1 cellular context compared by ENCODE assay signal in the genomic region with DNA sequence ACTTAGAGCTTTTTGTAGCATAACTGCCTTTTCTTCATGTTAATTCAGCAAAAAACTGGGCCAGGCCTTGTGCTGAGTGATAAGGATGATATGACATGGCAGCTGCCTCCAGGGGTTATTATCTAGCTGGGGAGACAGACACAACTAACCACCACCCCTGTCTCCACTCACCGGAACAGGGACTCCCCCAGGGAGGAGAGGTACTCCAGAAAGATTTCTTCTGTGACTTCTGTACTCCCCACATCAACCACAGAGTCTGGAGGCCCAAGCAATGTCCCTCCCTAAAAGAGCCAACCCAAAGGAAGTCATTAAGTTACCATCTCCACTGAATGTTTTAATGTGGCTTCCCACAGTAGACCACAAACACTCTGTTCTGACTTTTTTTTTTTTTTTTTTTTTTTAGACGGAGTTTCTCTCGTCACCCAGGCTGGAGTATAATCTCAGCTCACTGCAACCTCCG.
A peak's percentile ranks its signal among the peaks of the same experiment; 100 is the strongest.
TF ChIP-seq lines count a peak whose summit lies in the region.

No MANE protein-coding gene starts in this region.

TF ChIP-seq in K562, 482 proteins besides CTCF, POLR2A, EP300 and RAD21 (continued from another document and continues in another):
- TF ChIP-seq ZNF695 (CRISPR knock-in tag; IDR thresholded peaks at IDR 0.05), result no peak
- no peak for TF ChIP-seq ZBED1 (IDR thresholded peaks at IDR 0.05)
- TF ChIP-seq, protein P1, sequence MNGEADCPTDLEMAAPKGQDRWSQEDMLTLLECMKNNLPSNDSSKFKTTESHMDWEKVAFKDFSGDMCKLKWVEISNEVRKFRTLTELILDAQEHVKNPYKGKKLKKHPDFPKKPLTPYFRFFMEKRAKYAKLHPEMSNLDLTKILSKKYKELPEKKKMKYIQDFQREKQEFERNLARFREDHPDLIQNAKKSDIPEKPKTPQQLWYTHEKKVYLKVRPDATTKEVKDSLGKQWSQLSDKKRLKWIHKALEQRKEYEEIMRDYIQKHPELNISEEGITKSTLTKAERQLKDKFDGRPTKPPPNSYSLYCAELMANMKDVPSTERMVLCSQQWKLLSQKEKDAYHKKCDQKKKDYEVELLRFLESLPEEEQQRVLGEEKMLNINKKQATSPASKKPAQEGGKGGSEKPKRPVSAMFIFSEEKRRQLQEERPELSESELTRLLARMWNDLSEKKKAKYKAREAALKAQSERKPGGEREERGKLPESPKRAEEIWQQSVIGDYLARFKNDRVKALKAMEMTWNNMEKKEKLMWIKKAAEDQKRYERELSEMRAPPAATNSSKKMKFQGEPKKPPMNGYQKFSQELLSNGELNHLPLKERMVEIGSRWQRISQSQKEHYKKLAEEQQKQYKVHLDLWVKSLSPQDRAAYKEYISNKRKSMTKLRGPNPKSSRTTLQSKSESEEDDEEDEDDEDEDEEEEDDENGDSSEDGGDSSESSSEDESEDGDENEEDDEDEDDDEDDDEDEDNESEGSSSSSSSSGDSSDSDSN (IDR thresholded peaks at IDR 0.05; ENCODE audit: borderline replicate concordance in 1 of 2, low read depth in 2 of 2, low read length in 2 of 2), result no peak
- TF ChIP-seq ETS1 (conservative IDR thresholded peaks at IDR 0.05; ENCODE audit: control insufficient read depth, low read depth, low read length), result peak; percentile 50; the same call in 1 of the 2 replicates
- TF ChIP-seq, protein P2, sequence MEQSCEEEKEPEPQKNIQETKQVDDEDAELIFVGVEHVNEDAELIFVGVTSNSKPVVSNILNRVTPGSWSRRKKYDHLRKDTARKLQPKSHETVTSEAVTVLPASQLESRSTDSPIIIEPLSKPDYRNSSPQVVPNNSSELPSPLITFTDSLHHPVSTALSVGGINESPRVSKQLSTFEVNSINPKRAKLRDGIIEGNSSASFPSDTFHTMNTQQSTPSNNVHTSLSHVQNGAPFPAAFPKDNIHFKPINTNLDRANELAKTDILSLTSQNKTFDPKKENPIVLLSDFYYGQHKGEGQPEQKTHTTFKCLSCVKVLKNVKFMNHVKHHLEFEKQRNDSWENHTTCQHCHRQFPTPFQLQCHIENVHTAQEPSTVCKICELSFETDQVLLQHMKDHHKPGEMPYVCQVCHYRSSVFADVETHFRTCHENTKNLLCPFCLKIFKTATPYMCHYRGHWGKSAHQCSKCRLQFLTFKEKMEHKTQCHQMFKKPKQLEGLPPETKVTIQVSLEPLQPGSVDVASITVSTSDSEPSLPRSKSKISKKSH (CRISPR knock-in tag; IDR thresholded peaks at IDR 0.05), result no peak
- TF ChIP-seq E4F1 (CRISPR knock-in tag; IDR thresholded peaks at IDR 0.05; ENCODE audit: borderline replicate concordance), result no peak
- TF ChIP-seq AFF1 (IDR thresholded peaks at IDR 0.05; ENCODE audit: low read depth in 1 of 2, partially characterized antibody in 2 of 2), result no peak
- TF ChIP-seq MECOM (CRISPR knock-in tag; IDR thresholded peaks at IDR 0.05), result peak; percentile 79
- TF ChIP-seq LARP7 (IDR thresholded peaks at IDR 0.05), result no peak
- peak; percentile 73; the same call in 1 of the 2 replicates for TF ChIP-seq HMG20A (CRISPR knock-in tag; conservative IDR thresholded peaks at IDR 0.05)
- no peak for TF ChIP-seq ZFP1 (CRISPR knock-in tag; IDR thresholded peaks at IDR 0.05)
- no peak for TF ChIP-seq MCM3 (IDR thresholded peaks at IDR 0.05)
- 0 out of 2 replicates have a peak, but pooled peaks have one; percentile 7 for TF ChIP-seq SMAD3 (CRISPR knock-in tag; conservative IDR thresholded peaks at IDR 0.05)
- no peak for TF ChIP-seq RFX5 (IDR thresholded peaks at IDR 0.05; ENCODE audit: low read depth, low read length)
- no peak for TF ChIP-seq NCOA2 (IDR thresholded peaks at IDR 0.05; ENCODE audit: partially characterized antibody in 2 of 2)
- TF ChIP-seq FOXO4 (CRISPR knock-in tag; IDR thresholded peaks at IDR 0.05), result no peak
- peak; percentile 94 for TF ChIP-seq CBFA2T3 (IDR thresholded peaks at IDR 0.05)
- no peak for TF ChIP-seq KLF13 (tag; IDR thresholded peaks at IDR 0.05; ENCODE audit: borderline replicate concordance, low read depth)
- TF ChIP-seq RNF2 (IDR thresholded peaks at IDR 0.05), result peak; percentile 47; the same call in 1 of the 2 replicates
- no peak for TF ChIP-seq ZNF699 (CRISPR knock-in tag; IDR thresholded peaks at IDR 0.05; ENCODE audit: insufficient replicate concordance)
- no peak for TF ChIP-seq HMG20B (CRISPR knock-in tag; IDR thresholded peaks at IDR 0.05)
- TF ChIP-seq KLF10 (CRISPR knock-in tag; IDR thresholded peaks at IDR 0.05), result no peak
- TF ChIP-seq ZNF507 (tag; conservative IDR thresholded peaks at IDR 0.05), result no peak
- TF ChIP-seq ZFPM2 (CRISPR knock-in tag; IDR thresholded peaks at IDR 0.05), result no peak
- no peak for TF ChIP-seq RHOXF2B (CRISPR knock-in tag; conservative IDR thresholded peaks at IDR 0.05)
- peak; percentile 85 for TF ChIP-seq DPF2 (IDR thresholded peaks at IDR 0.05)
- TF ChIP-seq, protein P3, sequence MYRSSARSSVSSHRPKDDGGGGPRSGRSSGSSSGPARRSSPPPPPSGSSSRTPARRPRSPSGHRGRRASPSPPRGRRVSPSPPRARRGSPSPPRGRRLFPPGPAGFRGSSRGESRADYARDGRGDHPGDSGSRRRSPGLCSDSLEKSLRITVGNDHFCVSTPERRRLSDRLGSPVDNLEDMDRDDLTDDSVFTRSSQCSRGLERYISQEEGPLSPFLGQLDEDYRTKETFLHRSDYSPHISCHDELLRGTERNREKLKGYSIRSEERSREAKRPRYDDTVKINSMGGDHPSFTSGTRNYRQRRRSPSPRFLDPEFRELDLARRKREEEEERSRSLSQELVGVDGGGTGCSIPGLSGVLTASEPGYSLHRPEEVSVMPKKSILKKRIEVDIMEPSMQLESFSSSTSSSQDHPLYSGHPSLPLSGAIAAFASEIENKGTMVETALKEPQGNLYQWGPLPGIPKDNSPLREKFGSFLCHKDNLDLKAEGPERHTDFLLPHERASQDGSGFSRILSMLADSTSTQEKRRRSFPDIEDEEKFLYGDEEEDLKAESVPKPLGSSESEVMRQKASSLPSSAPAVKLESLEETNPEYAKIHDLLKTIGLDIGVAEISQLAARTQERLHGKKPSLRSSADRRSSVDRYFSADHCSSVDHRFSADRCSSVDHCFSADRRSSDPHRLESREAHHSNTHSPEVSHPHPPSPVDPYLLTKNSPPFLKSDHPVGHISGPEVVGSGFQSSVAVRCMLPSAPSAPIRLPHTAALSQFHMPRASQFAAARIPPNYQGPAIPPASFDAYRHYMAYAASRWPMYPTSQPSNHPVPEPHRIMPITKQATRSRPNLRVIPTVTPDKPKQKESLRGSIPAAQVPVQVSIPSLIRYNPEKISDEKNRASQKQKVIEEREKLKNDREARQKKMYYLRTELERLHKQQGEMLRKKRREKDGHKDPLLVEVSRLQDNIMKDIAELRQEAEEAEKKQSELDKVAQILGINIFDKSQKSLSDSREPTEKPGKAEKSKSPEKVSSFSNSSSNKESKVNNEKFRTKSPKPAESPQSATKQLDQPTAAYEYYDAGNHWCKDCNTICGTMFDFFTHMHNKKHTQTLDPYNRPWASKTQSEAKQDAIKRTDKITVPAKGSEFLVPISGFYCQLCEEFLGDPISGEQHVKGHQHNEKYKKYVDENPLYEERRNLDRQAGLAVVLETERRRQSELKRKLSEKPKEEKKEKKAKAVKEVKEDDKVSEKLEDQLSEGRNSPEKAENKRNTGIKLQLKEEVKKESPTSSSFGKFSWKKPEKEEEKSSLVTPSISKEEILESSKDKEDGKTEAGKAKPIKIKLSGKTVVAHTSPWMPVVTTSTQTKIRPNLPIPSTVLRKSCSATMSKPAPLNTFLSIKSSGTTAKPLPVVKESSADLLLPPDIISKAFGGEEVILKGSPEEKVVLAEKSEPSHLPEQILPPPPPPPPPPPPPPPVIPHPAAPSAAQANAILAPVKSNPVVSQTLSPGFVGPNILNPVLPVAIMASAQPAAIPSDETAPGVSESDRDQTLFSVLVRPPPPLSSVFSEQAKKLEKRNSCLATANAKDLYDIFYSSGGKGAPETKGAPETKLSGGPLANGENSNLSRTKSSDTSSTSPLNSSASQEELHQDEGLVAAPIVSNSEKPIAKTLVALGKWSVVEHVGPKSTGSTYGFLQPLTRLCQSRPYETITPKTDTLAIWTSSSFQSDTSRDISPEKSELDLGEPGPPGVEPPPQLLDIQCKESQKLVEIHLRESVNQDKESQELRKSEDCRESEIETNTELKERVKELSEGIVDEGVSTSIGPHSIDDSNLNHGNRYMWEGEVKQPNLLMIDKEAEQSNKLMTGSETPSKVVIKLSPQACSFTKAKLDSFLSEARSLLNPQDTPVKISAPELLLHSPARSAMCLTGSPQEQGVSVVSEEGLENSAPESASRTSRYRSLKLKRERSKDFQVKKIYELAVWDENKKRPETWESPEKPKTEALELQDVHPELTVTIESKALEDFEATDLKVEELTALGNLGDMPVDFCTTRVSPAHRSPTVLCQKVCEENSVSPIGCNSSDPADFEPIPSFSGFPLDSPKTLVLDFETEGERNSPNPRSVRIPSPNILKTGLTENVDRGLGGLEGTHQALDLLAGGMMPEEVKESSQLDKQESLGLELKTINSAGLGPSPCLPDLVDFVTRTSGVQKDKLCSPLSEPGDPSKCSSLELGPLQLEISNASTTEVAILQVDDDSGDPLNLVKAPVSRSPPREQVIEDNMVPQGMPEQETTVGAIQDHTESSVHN (IDR thresholded peaks at IDR 0.05; ENCODE audit: borderline replicate concordance in 1 of 2, low read depth in 1 of 2), result no peak
- no peak for TF ChIP-seq TCF7L2 (IDR thresholded peaks at IDR 0.05; ENCODE audit: low read depth, low read length)
- TF ChIP-seq SREBF2 (CRISPR knock-in tag; IDR thresholded peaks at IDR 0.05), result no peak
- TF ChIP-seq ILK (tag; IDR thresholded peaks at IDR 0.05; ENCODE audit: borderline replicate concordance, low read depth), result no peak
- TF ChIP-seq CBFB (CRISPR knock-in tag; IDR thresholded peaks at IDR 0.05), result no peak
- TF ChIP-seq SMARCB1 (IDR thresholded peaks at IDR 0.05; ENCODE audit: insufficient read length, low read depth), result no peak
- TF ChIP-seq NR1H2 (CRISPR knock-in tag; IDR thresholded peaks at IDR 0.05), result no peak
- TF ChIP-seq POU5F1 (IDR thresholded peaks at IDR 0.05; ENCODE audit: borderline replicate concordance, low read depth, low read length, partially characterized antibody), result no peak
- TF ChIP-seq PHB2 (IDR thresholded peaks at IDR 0.05; ENCODE audit: low read depth), result 0 out of 2 replicates have a peak, but pooled peaks have one; percentile 15
- no peak for TF ChIP-seq ZNF57 (CRISPR knock-in tag; IDR thresholded peaks at IDR 0.05)
- TF ChIP-seq THRAP3 (IDR thresholded peaks at IDR 0.05; ENCODE audit: borderline replicate concordance), result no peak
- no peak for TF ChIP-seq PHB (CRISPR knock-in tag; IDR thresholded peaks at IDR 0.05)
- TF ChIP-seq RBFOX2 (IDR thresholded peaks at IDR 0.05; ENCODE audit: low read depth, low read length), result no peak
- TF ChIP-seq ZNF347 (CRISPR knock-in tag; IDR thresholded peaks at IDR 0.05; ENCODE audit: low read depth), result no peak
